ENCODE assay signal across 21 cellular contexts in genomic region chr9:16535555-16535954, GRCh38.
"Had no signal": no experiment of that assay in that cellular context is flagged by ENCODE, and none has a peak within 500 bp of the region (broad histone marks: within the 10 kb centered on the region; RNA-seq: fewer than 3 reads in every experiment).

No MANE protein-coding gene starts in this region.

- H3K27me3 ChIP-seq: neutrophil, tibial artery, vagina had no signal

- H3K36me3 ChIP-seq: cardiac muscle cell, neutrophil, tibial artery, vagina had no signal

- H3K9me3 Mint-ChIP-seq: activated CD4-positive, alpha-beta memory T cell treated with anti-CD3 and anti-CD28 coated beads for 36 hours; activated naive CD4-positive, alpha-beta T cell treated with anti-CD3 and anti-CD28 coated beads, Interleukin-2, amount 10 ng/mL, durations not matched to agents 7 days and 5 days; activated T-helper 2 cell treated with anti-CD3 and anti-CD28 coated beads, Interferon-gamma antibody, Interleukin-2, Interleukin-4, amounts not matched to agents 10 μg/mL and 5 μg/mL and 100 μg/mL, durations not matched to agents 14 hours and 24 hours and 36 hours; endodermal cell had no signal

- H3K36me3 Mint-ChIP-seq: activated CD4-positive, alpha-beta memory T cell treated with anti-CD3 and anti-CD28 coated beads for 36 hours; activated CD8-positive, alpha-beta memory T cell treated with anti-CD3 and anti-CD28 coated beads, Interleukin-2, amount 10 ng/mL, durations not matched to agents 7 days and 5 days; activated naive CD4-positive, alpha-beta T cell treated with anti-CD3 and anti-CD28 coated beads, Interleukin-2, amount 10 ng/mL, durations not matched to agents 7 days and 5 days; naive thymus-derived CD4-positive, alpha-beta T cell; stimulated activated naive B cell treated with anti-CD40 and anti-IgM and Interleukin-4, amounts not matched to agents 10 μg/mL and 1 μg/mL and 100 μg/mL, for 72 hours had no signal

- H3K4me3 Mint-ChIP-seq: activated CD4-positive, alpha-beta memory T cell treated with anti-CD3 and anti-CD28 coated beads for 36 hours; activated CD8-positive, alpha-beta memory T cell treated with anti-CD3 and anti-CD28 coated beads, Interleukin-2, amount 10 ng/mL, durations not matched to agents 7 days and 5 days; activated naive CD4-positive, alpha-beta T cell treated with anti-CD3 and anti-CD28 coated beads, Interleukin-2, amount 10 ng/mL, durations not matched to agents 7 days and 5 days; endodermal cell; naive thymus-derived CD4-positive, alpha-beta T cell; stimulated activated naive B cell treated with anti-CD40 and anti-IgM and Interleukin-4, amounts not matched to agents 10 μg/mL and 1 μg/mL and 100 μg/mL, for 72 hours had no signal

- H3K27ac ChIP-seq: cardiac muscle cell, dorsolateral prefrontal cortex, neutrophil, tibial artery, vagina, VCaP had no signal

- ATAC-seq: activated CD8-positive, alpha-beta memory T cell treated with anti-CD3 and anti-CD28 coated beads, Interleukin-2, amount 10 ng/mL, durations not matched to agents 7 days and 5 days; left lobe of liver; naive thymus-derived CD4-positive, alpha-beta T cell; stimulated activated naive B cell treated with anti-CD40 and anti-IgM and Interleukin-4, amounts not matched to agents 10 μg/mL and 1 μg/mL and 100 μg/mL, for 72 hours had no signal

- DNase-seq: activated CD4-positive, alpha-beta memory T cell treated with anti-CD3 and anti-CD28 coated beads for 36 hours; activated CD8-positive, alpha-beta memory T cell treated with anti-CD3 and anti-CD28 coated beads, Interleukin-2, amount 10 ng/mL, durations not matched to agents 7 days and 5 days; activated naive CD4-positive, alpha-beta T cell treated with anti-CD3 and anti-CD28 coated beads, Interleukin-2, amount 10 ng/mL, durations not matched to agents 7 days and 5 days; activated T-cell treated with anti-CD3 and anti-CD28 coated beads, Interleukin-2, amount 50 U/mL, for 1 hour; dorsolateral prefrontal cortex; endodermal cell; erythroblast; naive thymus-derived CD4-positive, alpha-beta T cell; posterior cingulate gyrus; stimulated activated CD4-positive, alpha-beta T cell treated with anti-CD3 and anti-CD28 coated beads, Interleukin-15, amount 100 ng/mL, for 24 hours; stimulated activated CD4-positive, alpha-beta T cell treated with anti-CD3 and anti-CD28 coated beads, Interleukin-4, amount 100 ng/mL, for 1 hour; stimulated activated naive B cell treated with anti-CD40 and anti-IgM and Interleukin-4, amounts not matched to agents 10 μg/mL and 1 μg/mL and 100 μg/mL, for 72 hours; T1000; tibial artery had no signal

- H3K4me3 ChIP-seq: cardiac muscle cell, dorsolateral prefrontal cortex, skin epidermis, tibial artery, vagina had no signal

- H3K4me1 Mint-ChIP-seq: activated CD8-positive, alpha-beta memory T cell treated with anti-CD3 and anti-CD28 coated beads, Interleukin-2, amount 10 ng/mL, durations not matched to agents 7 days and 5 days; activated naive CD4-positive, alpha-beta T cell treated with anti-CD3 and anti-CD28 coated beads, Interleukin-2, amount 10 ng/mL, durations not matched to agents 7 days and 5 days; naive thymus-derived CD4-positive, alpha-beta T cell; stimulated activated naive B cell treated with anti-CD40 and anti-IgM and Interleukin-4, amounts not matched to agents 10 μg/mL and 1 μg/mL and 100 μg/mL, for 72 hours had no signal

- H3K27ac Mint-ChIP-seq: activated CD4-positive, alpha-beta memory T cell treated with anti-CD3 and anti-CD28 coated beads for 36 hours; activated CD8-positive, alpha-beta memory T cell treated with anti-CD3 and anti-CD28 coated beads, Interleukin-2, amount 10 ng/mL, durations not matched to agents 7 days and 5 days; activated naive CD4-positive, alpha-beta T cell treated with anti-CD3 and anti-CD28 coated beads, Interleukin-2, amount 10 ng/mL, durations not matched to agents 7 days and 5 days; activated T-helper 2 cell treated with anti-CD3 and anti-CD28 coated beads, Interferon-gamma antibody, Interleukin-2, Interleukin-4, amounts not matched to agents 10 μg/mL and 5 μg/mL and 100 μg/mL, durations not matched to agents 14 hours and 24 hours and 36 hours; endodermal cell; naive thymus-derived CD4-positive, alpha-beta T cell; stimulated activated naive B cell treated with anti-CD40 and anti-IgM and Interleukin-4, amounts not matched to agents 10 μg/mL and 1 μg/mL and 100 μg/mL, for 72 hours had no signal

- H3K27me3 Mint-ChIP-seq: activated CD4-positive, alpha-beta memory T cell treated with anti-CD3 and anti-CD28 coated beads for 36 hours; activated CD8-positive, alpha-beta memory T cell treated with anti-CD3 and anti-CD28 coated beads, Interleukin-2, amount 10 ng/mL, durations not matched to agents 7 days and 5 days; activated naive CD4-positive, alpha-beta T cell treated with anti-CD3 and anti-CD28 coated beads, Interleukin-2, amount 10 ng/mL, durations not matched to agents 7 days and 5 days; stimulated activated naive B cell treated with anti-CD40 and anti-IgM and Interleukin-4, amounts not matched to agents 10 μg/mL and 1 μg/mL and 100 μg/mL, for 72 hours had no signal

- H3K9me3 ChIP-seq: neutrophil, tibial artery, vagina had no signal

- H3K4me1 ChIP-seq: tibial artery, vagina had no signal
